21 cellular contexts compared by ENCODE assay signal in the genomic region with DNA sequence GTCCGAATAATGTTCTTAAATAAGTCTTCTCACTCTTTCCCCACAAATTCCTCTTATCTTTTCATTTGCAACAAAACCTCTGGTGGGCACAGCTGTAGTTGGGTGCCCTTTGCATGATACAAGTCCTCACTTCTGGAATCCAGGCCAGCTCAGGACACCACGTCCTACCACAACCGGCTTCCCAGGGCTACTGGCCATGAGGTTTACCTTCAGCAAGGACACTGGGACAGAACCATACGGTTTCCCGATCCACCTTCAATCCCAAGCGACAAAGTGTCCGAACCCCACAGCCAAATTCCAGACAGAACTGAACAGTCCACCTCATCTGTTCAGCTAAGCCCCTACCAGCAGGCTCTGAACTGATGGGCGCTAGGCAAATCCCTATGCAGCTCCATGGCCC.
A peak's percentile ranks its signal among the peaks of the same experiment; 100 is the strongest.
DNase-seq lines count a peak whose midpoint lies in the region; ATAC-seq lines count a peak whose summit lies in the region.
"Had no signal": no experiment of that assay in that cellular context is flagged by ENCODE, and none has a peak within 500 bp of the region (broad histone marks: within the 10 kb centered on the region; RNA-seq: fewer than 3 reads in every experiment).

No MANE protein-coding gene starts in this region.

- H3K9me3 Mint-ChIP-seq in activated naive CD4-positive, alpha-beta T cell treated with anti-CD3 and anti-CD28 coated beads, Interleukin-2, amount 10 ng/mL, durations not matched to agents 7 days and 5 days, result no peaks in the 10 kb centered on the region
- no peaks in the 10 kb centered on the region for H3K9me3 Mint-ChIP-seq in activated naive CD4-positive, alpha-beta T cell treated with anti-CD3 and anti-CD28 coated beads, Interleukin-2, amount 50 U/mL, for 72 hours
- H3K9me3 Mint-ChIP-seq in central memory CD8-positive, alpha-beta T cell, result no peaks in the 10 kb centered on the region
- H3K9me3 Mint-ChIP-seq in stimulated activated naive CD8-positive, alpha-beta T cell treated with anti-CD3 and anti-CD28 coated beads, Interleukin-15, amount 100 ng/mL, for 72 hours, result no peaks in the 10 kb centered on the region

- peaks cover 75% of the 10 kb centered on the region for H3K4me1 Mint-ChIP-seq in activated naive CD4-positive, alpha-beta T cell treated with anti-CD3 and anti-CD28 coated beads, Interleukin-2, amount 10 ng/mL, durations not matched to agents 7 days and 5 days
- peaks cover 75% of the 10 kb centered on the region for H3K4me1 Mint-ChIP-seq in T-helper 17 cell
- H3K4me1 Mint-ChIP-seq in central memory CD8-positive, alpha-beta T cell, result peaks cover 87% of the 10 kb centered on the region
- peaks cover 72% of the 10 kb centered on the region for H3K4me1 Mint-ChIP-seq in stimulated activated naive CD8-positive, alpha-beta T cell treated with anti-CD3 and anti-CD28 coated beads, Interleukin-15, amount 100 ng/mL, for 72 hours

- peaks cover 70% of the 10 kb centered on the region for H3K36me3 Mint-ChIP-seq in activated naive CD4-positive, alpha-beta T cell treated with anti-CD3 and anti-CD28 coated beads, Interleukin-2, amount 10 ng/mL, durations not matched to agents 7 days and 5 days
- peaks cover 52 to 86% of the 10 kb centered on the region in 2 donors for H3K36me3 Mint-ChIP-seq in activated naive CD4-positive, alpha-beta T cell treated with anti-CD3 and anti-CD28 coated beads, Interleukin-2, amount 50 U/mL, for 72 hours
- H3K36me3 Mint-ChIP-seq in T-helper 17 cell (ENCODE audit: low read depth), result peaks cover 29% of the 10 kb centered on the region
- peaks cover 74% of the 10 kb centered on the region for H3K36me3 Mint-ChIP-seq in central memory CD8-positive, alpha-beta T cell (ENCODE audit: insufficient read depth)

- no peak for ATAC-seq in activated naive CD4-positive, alpha-beta T cell treated with anti-CD3 and anti-CD28 coated beads, Interleukin-2, amount 50 U/mL, for 72 hours
- ATAC-seq in T-helper 17 cell, result no peak
- no peak for ATAC-seq in central memory CD8-positive, alpha-beta T cell (replicated peaks; ENCODE audit: extremely low read depth, poor library complexity, severe bottlenecking)
- ATAC-seq in stimulated activated naive CD8-positive, alpha-beta T cell treated with anti-CD3 and anti-CD28 coated beads, Interleukin-15, amount 100 ng/mL, for 72 hours, result no peak
- no peak for ATAC-seq in GM21723 (IDR thresholded peaks at IDR 0.05; ENCODE audit: unreplicated experiment)
- ATAC-seq: gastroesophageal sphincter had no signal

- no peak for DNase-seq in activated naive CD4-positive, alpha-beta T cell treated with anti-CD3 and anti-CD28 coated beads, Interleukin-2, amount 10 ng/mL, durations not matched to agents 7 days and 5 days
- DNase-seq in activated naive CD4-positive, alpha-beta T cell treated with anti-CD3 and anti-CD28 coated beads, Interleukin-2, amount 50 U/mL, for 72 hours (ENCODE audit: low spot score in 2 of 2), result no peak
- DNase-seq in T-helper 17 cell (no peak), CD1c-positive myeloid dendritic cell (ENCODE audit: extremely low spot score) (no peak), AG08395 (ENCODE audit: low spot score) (no peak)
- no peak for DNase-seq in central memory CD8-positive, alpha-beta T cell (ENCODE audit: low spot score in 2 of 2)
- no peak for DNase-seq in stimulated activated naive CD8-positive, alpha-beta T cell treated with anti-CD3 and anti-CD28 coated beads, Interleukin-15, amount 100 ng/mL, for 72 hours
- DNase-seq: ACHN; activated CD4-positive, CD25-positive, alpha-beta regulatory T cell treated with anti-CD3 and anti-CD28 coated beads, Interleukin-2, amount 50 U/mL, for 72 hours; DMS79; effector CD4-positive, alpha-beta T cell; esophagus squamous epithelium; HCEC 1CT; mammary epithelial cell; NCI-H510A; NK-92 treated with Interleukin-12 subunit alpha and Interleukin-12 subunit beta, amount 100 ng/mL, for 24 hours; sigmoid colon; tibial artery had no signal

- no peaks in the 10 kb centered on the region for H3K9me3 ChIP-seq in T-helper 17 cell (ENCODE audit: control insufficient read depth, low read length, poor library complexity, severe bottlenecking)
- H3K9me3 ChIP-seq: esophagus squamous epithelium, gastroesophageal sphincter, sigmoid colon, tibial artery had no signal

- H3K4me3 Mint-ChIP-seq in activated naive CD4-positive, alpha-beta T cell treated with anti-CD3 and anti-CD28 coated beads, Interleukin-2, amount 10 ng/mL, durations not matched to agents 7 days and 5 days, result no peak overlapping the region
- H3K4me3 Mint-ChIP-seq in T-helper 17 cell, result peak overlapping the region; percentile 98
- peak overlapping the region; percentile 44 for H3K4me3 Mint-ChIP-seq in central memory CD8-positive, alpha-beta T cell
- H3K4me3 Mint-ChIP-seq in stimulated activated naive CD8-positive, alpha-beta T cell treated with anti-CD3 and anti-CD28 coated beads, Interleukin-15, amount 100 ng/mL, for 72 hours, result peak overlapping the region; percentile 13 to 40
- H3K4me3 Mint-ChIP-seq: CD14-positive monocyte had no signal

- no peaks in the 10 kb centered on the region for H3K27me3 Mint-ChIP-seq in activated naive CD4-positive, alpha-beta T cell treated with anti-CD3 and anti-CD28 coated beads, Interleukin-2, amount 10 ng/mL, durations not matched to agents 7 days and 5 days
- no peaks in the 10 kb centered on the region for H3K27me3 Mint-ChIP-seq in T-helper 17 cell
- no peaks in the 10 kb centered on the region for H3K27me3 Mint-ChIP-seq in central memory CD8-positive, alpha-beta T cell
- no peaks in the 10 kb centered on the region for H3K27me3 Mint-ChIP-seq in stimulated activated naive CD8-positive, alpha-beta T cell treated with anti-CD3 and anti-CD28 coated beads, Interleukin-15, amount 100 ng/mL, for 72 hours

- CTCF ChIA-PET in activated naive CD4-positive, alpha-beta T cell treated with anti-CD3 and anti-CD28 coated beads, Interleukin-2, amount 10 ng/mL, durations not matched to agents 7 days and 5 days (lab: Charles Lee), result interaction anchor here (1.0 kb wide), 1 partner anchor 13 kb away, joined by 3 read pairs; no protein-coding TSS in a partner anchor

- peak overlapping the region; percentile 29 for H3K27ac Mint-ChIP-seq in activated naive CD4-positive, alpha-beta T cell treated with anti-CD3 and anti-CD28 coated beads, Interleukin-2, amount 10 ng/mL, durations not matched to agents 7 days and 5 days
- peak overlapping the region in 1 of 2 donors; percentile 51 for H3K27ac Mint-ChIP-seq in activated naive CD4-positive, alpha-beta T cell treated with anti-CD3 and anti-CD28 coated beads, Interleukin-2, amount 50 U/mL, for 72 hours
- peak overlapping the region; percentile 96 for H3K27ac Mint-ChIP-seq in T-helper 17 cell
- peak overlapping the region; percentile 93 for H3K27ac Mint-ChIP-seq in central memory CD8-positive, alpha-beta T cell (ENCODE audit: low read depth)
- peak overlapping the region; percentile 2 to 40 for H3K27ac Mint-ChIP-seq in stimulated activated naive CD8-positive, alpha-beta T cell treated with anti-CD3 and anti-CD28 coated beads, Interleukin-15, amount 100 ng/mL, for 72 hours
